ENCODE assay signal across 9 cellular contexts in the genomic region with DNA sequence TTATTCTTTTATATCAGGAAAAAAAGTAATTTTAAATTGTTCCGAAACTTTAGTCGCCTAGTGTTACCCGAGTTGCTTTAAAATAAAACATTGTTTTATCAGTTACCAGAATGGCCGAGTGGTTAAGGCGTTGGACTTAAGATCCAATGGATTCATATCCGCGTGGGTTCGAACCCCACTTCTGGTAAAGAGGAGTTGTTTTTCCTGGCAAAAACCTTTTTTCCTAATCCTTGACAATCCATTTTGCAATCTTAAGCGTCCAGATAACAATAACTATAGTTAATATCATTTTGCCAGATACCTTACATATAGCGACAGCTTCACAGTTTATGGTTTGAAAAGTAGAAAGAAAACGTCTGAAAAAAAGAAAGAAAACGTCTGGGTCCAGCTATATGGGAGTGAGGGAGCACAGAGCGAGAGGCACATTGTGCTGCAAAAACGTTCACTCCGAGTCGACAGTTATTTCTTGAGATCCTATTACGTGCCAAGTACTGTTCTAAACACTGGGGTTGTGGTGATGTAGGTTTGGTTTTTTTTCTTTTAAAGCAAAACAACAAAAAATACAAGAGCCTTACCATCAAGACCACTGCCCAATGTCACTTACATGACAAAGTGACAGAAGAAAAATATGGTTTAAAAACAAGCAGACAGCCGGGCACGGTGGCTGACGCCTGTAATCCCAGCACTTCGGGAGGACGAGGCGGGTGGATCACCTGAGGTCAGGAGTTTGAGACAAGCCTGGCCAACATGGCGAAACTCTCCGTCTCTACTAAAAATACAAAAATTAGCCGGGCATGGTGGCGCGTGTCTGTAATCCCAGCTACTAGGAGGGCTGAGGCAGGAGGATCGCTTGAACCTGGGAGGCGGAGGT. TPM values are rescaled to one million over a fixed set of nuclear protein-coding genes. Genes with fewer than 3 reads are reported as not detected.
DNase-seq lines count a peak whose midpoint lies in the region; ATAC-seq and TF ChIP-seq lines count a peak whose summit lies in the region.
"Had no signal": no experiment of that assay in that cellular context is flagged by ENCODE, and none has a peak within 500 bp of the region (broad histone marks: within the 10 kb centered on the region; RNA-seq: fewer than 3 reads in every experiment).

No MANE protein-coding gene starts in this region.

- peaks cover 45% of the 10 kb centered on the region for H3K4me1 Mint-ChIP-seq in activated naive CD8-positive, alpha-beta T cell treated with anti-CD3 and anti-CD28 coated beads for 36 hours

- peak overlapping the region; percentile 97 for H3K27ac Mint-ChIP-seq in activated naive CD8-positive, alpha-beta T cell treated with anti-CD3 and anti-CD28 coated beads for 36 hours

- peaks cover 8% of the 10 kb centered on the region for H3K36me3 Mint-ChIP-seq in activated naive CD8-positive, alpha-beta T cell treated with anti-CD3 and anti-CD28 coated beads for 36 hours

- peaks cover 0 to 28% (median 11%) of the 10 kb centered on the region in 4 donors for H3K4me1 ChIP-seq in sigmoid colon

- no peak for ATAC-seq in HG02588 (IDR thresholded peaks at IDR 0.05; ENCODE audit: unreplicated experiment)

- peak overlapping the region; percentile 87 for H3K4me3 Mint-ChIP-seq in activated naive CD8-positive, alpha-beta T cell treated with anti-CD3 and anti-CD28 coated beads for 36 hours

- H3K27ac ChIP-seq in sigmoid colon = peak overlapping the region; percentile 80 to 87 (median 82)

- H3K4me3 ChIP-seq in sigmoid colon = peak overlapping the region; percentile 46 to 55 (median 52)

- H3K27me3 Mint-ChIP-seq in activated naive CD8-positive, alpha-beta T cell treated with anti-CD3 and anti-CD28 coated beads for 36 hours = peaks cover 19% of the 10 kb centered on the region

- H3K27me3 ChIP-seq in sigmoid colon = no peaks in the 10 kb centered on the region

- DNase-seq in NCI-H1417 (lab: John Stamatoyannopoulos, UW) (peak in 2 of 3 experiments; percentile 28 to 79), NCI-H1417 treated with DMSO at 0.1 percent for 48 hours (lab: John Stamatoyannopoulos, UW) (no peak), NCI-H2171 treated with DMSO at 0.1 percent for 48 hours (lab: John Stamatoyannopoulos, UW) (peak; percentile 47), hepatic stellate cell (ENCODE audit: low spot score) (peak; percentile 34), sigmoid colon (peak; percentile 78), GDM1 (lab: John Stamatoyannopoulos, UW) (no peak)
- DNase-seq in activated naive CD8-positive, alpha-beta T cell treated with anti-CD3 and anti-CD28 coated beads for 36 hours = no peak

- WGBS in sigmoid colon, 2 donors = 40 to 64% methylated on average over 30 of the region's 30 CpGs

- no peaks in the 10 kb centered on the region for H3K9me3 ChIP-seq in sigmoid colon

- no peaks in the 10 kb centered on the region for H3K36me3 ChIP-seq in sigmoid colon

- no peak for TF ChIP-seq CTCF in sigmoid colon (IDR thresholded peaks at IDR 0.05)

- intact Hi-C loops in sigmoid colon (cut with DNase I) = loop anchor here (2.0 to 10.0 kb wide), 7 partner anchors 15 to 1887 kb away; a partner anchor contains a TSS

- H3K9me3 Mint-ChIP-seq in activated naive CD8-positive, alpha-beta T cell treated with anti-CD3 and anti-CD28 coated beads for 36 hours = peaks cover 3% of the 10 kb centered on the region

- TF ChIP-seq POLR2A in sigmoid colon (IDR thresholded peaks at IDR 0.05) = no peak

- no peak for TF ChIP-seq EP300 in sigmoid colon (IDR thresholded peaks at IDR 0.05)

RNA-seq across cellular contexts. Expression of a gene that starts 40.5 kb away (rescaled TPM):
- total RNA-seq in activated naive CD8-positive, alpha-beta T cell treated with anti-CD3 and anti-CD28 coated beads for 36 hours = not detected
- total RNA-seq in sigmoid colon = not detected
- polyA plus RNA-seq in sigmoid colon = not detected
- total RNA-seq: dermis microvascular lymphatic vessel endothelial cell had no signal

RNA-seq across cellular contexts. Expression of a gene that starts 48.5 kb away (rescaled TPM):
- not detected for total RNA-seq in activated naive CD8-positive, alpha-beta T cell treated with anti-CD3 and anti-CD28 coated beads for 36 hours
- not detected for total RNA-seq in sigmoid colon
- polyA plus RNA-seq in sigmoid colon = not detected
- total RNA-seq: dermis microvascular lymphatic vessel endothelial cell had no signal

Comparison
In these comparisons a context has a peak if more than half of its experiments do, and no peak if none do; other contexts are left out.
1. DNase-seq: peak in NCI-H1417 (2 of 3), NCI-H2171 treated with DMSO at 0.1 percent for 48 hours (single experiment), hepatic stellate cell (single experiment) and sigmoid colon (single experiment); none in NCI-H1417 treated with DMSO at 0.1 percent for 48 hours (single experiment), activated naive CD8-positive, alpha-beta T cell treated with anti-CD3 and anti-CD28 coated beads for 36 hours (single experiment) and GDM1 (single experiment).